In genomic region chr12:82449179-82449578, GRCh38 we compare ENCODE assay signal across 35 cellular contexts.
"Had no signal": no experiment of that assay in that cellular context is flagged by ENCODE, and none has a peak within 500 bp of the region (broad histone marks: within the 10 kb centered on the region; RNA-seq: fewer than 3 reads in every experiment).

No MANE protein-coding gene starts in this region.

- DNase-seq: activated B cell treated with CpG ODN at 0.5 μM for 24 hours; activated CD4-positive, alpha-beta memory T cell treated with anti-CD3 and anti-CD28 coated beads for 36 hours; activated CD4-positive, alpha-beta T cell treated with anti-CD3 and anti-CD28 coated beads for 4 hours; activated CD4-positive, alpha-beta T cell treated with anti-CD3 and anti-CD28 coated beads, Interleukin-2, amount 50 U/mL, for 1 hour; activated CD4-positive, CD25-positive, alpha-beta regulatory T cell treated with anti-CD3 and anti-CD28 coated beads, Interleukin-2, amount 50 U/mL, for 72 hours; activated CD8-positive, alpha-beta memory T cell treated with anti-CD3 and anti-CD28 coated beads, Interleukin-2, amount 50 U/mL, for 4 hours; activated effector memory CD4-positive, alpha-beta T cell treated with Interleukin-2 at 50 U/mL for 16 hours; activated naive CD4-positive, alpha-beta T cell; activated naive CD4-positive, alpha-beta T cell treated with anti-CD3 and anti-CD28 coated beads, Interleukin-2, amount 50 U/mL, for 16 hours; activated naive CD8-positive, alpha-beta T cell treated with anti-CD3 and anti-CD28 coated beads for 36 hours; activated T-cell treated with anti-CD3 and anti-CD28 coated beads for 4 hours; activated T-cell treated with anti-CD3 and anti-CD28 coated beads, Interleukin-2, amount 50 U/mL, for 4 hours; amniotic stem cell; aorta; brain microvascular endothelial cell; NCI-H1092 treated with DMSO at 0.1 percent for 48 hours; NCI-H1417 treated with DMSO at 0.1 percent for 48 hours; NCI-H187 treated with DMSO at 0.1 percent for 48 hours; NCI-H2081; NCI-H2171 treated with DMSO at 0.1 percent for 48 hours; NCI-H2227 treated with DMSO at 0.1 percent for 48 hours; NCI-H446 treated with DMSO at 0.1 percent for 48 hours; NCI-H524; PC-3; Peyer's patch; RPMI8226; SHP77 treated with DMSO at 0.1 percent for 48 hours; SW 1271; T-helper 1 cell; T-helper 2 cell; T-helper 9 cell had no signal

- H3K27me3 ChIP-seq: brain microvascular endothelial cell, cardiac muscle cell, Peyer's patch, SJSA1 had no signal

- H3K9ac ChIP-seq: KMS-11 had no signal

- H3K27ac ChIP-seq: brain microvascular endothelial cell, cardiac muscle cell, KMS-11, Peyer's patch, SJSA1, VCaP had no signal

- H3K4me3 ChIP-seq: cardiac muscle cell, Peyer's patch, SJSA1 had no signal

- H3K9me3 ChIP-seq: Peyer's patch, SJSA1 had no signal

- H3K36me3 ChIP-seq: brain microvascular endothelial cell, cardiac muscle cell, Peyer's patch, SJSA1 had no signal

- H3K4me1 ChIP-seq: Peyer's patch, SJSA1 had no signal

- H3K4me2 ChIP-seq: KMS-11 had no signal
